In the genomic region with DNA sequence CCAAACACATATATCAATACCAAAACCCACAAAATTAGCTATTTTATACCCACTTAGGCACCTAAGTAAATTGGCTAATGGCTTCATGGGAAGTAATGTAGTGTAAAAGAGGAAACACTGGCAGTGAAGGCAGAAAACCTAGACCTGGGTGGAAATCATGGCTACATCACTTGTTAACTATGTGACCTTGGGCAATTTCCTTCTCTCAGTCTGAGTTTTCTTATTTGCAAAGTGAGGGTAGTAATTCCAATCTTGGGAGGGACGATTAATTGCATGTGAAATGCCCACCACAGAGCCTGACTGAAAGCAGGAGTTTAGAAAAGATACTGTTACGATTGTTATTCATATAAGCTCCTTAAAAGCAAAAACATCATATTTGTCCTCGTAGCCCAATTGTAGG, we compare ENCODE assay signal across 15 cellular contexts. TPM values are rescaled to one million over a fixed set of nuclear protein-coding genes. Genes with fewer than 3 reads are reported as not detected.
DNase-seq lines count a peak whose midpoint lies in the region; ATAC-seq, FAIRE-seq and TF ChIP-seq lines count a peak whose summit lies in the region.
"Had no signal": no experiment of that assay in that cellular context is flagged by ENCODE, and none has a peak within 500 bp of the region (broad histone marks: within the 10 kb centered on the region; RNA-seq: fewer than 3 reads in every experiment).

No MANE protein-coding gene starts in this region.

- peak overlapping the region; percentile 63; the same call in 1 of the 2 replicates for H3K4me2 ChIP-seq in GM12878 (ENCODE audit: control insufficient read depth, insufficient read depth)

- no peak for TF ChIP-seq POLR2A in GM12878 (IDR thresholded peaks at IDR 0.05; ENCODE audit: low read depth, low read length)

- ATAC-seq in GM12878 (peak; percentile 20; the same call in 1 of the 3 replicates), memory B cell (ENCODE audit: low read depth) (no peak), HG03159 (IDR thresholded peaks at IDR 0.05; ENCODE audit: unreplicated experiment) (no peak)
- ATAC-seq: left cardiac atrium had no signal

- RAD21 ChIA-PET in GM12878 (lab: Charles Lee; ENCODE audit: unreplicated experiment) = no interaction called here

- CTCF ChIA-PET in GM12878 (lab: Yijun Ruan, JAX) = interaction anchor here (0.8 to 1.4 kb wide), 5 partner anchors 11 to 161 kb away, joined by 3 to 4 read pairs (median 3); a partner anchor contains a TSS

- 0% methylated on average over 3 of the region's 3 CpGs for WGBS in GM12878 (ENCODE audit: insufficient coverage, insufficient replicate concordance, low lambda C conversion rate, missing lambda C conversion rate)
- WGBS in small intestine, 3 donors = 58 to 71% (median 66%) methylated on average over 3 of the region's 3 CpGs

- H3K27ac Mint-ChIP-seq in memory B cell = peak overlapping the region; percentile 75

- H3K36me3 ChIP-seq in GM12878 (ENCODE audit: control insufficient read depth in 2 of 2, insufficient read depth in 2 of 2, low read length in 1 of 2) (no peaks in the 10 kb centered on the region), tibial artery (no peaks in the 10 kb centered on the region), small intestine (ENCODE audit: control insufficient read depth in 2 of 2, insufficient read depth in 2 of 2, low read length in 2 of 2) (no peaks in the 10 kb centered on the region)
- H3K36me3 ChIP-seq: upper lobe of left lung had no signal

- H3K4me1 ChIP-seq in GM12878 (ENCODE audit: control insufficient read depth, insufficient read depth, low read length) = peaks cover 13% of the 10 kb centered on the region; the same call in 1 of the 2 replicates
- H3K4me1 ChIP-seq in tibial artery = peaks cover 0 to 30% (median 15%) of the 10 kb centered on the region in 4 donors
- no peaks in the 10 kb centered on the region for H3K4me1 ChIP-seq in small intestine (ENCODE audit: control insufficient read depth in 2 of 2, insufficient read depth in 1 of 2, low read depth in 1 of 2, low read length in 1 of 2)

- peaks cover 27% of the 10 kb centered on the region for H3K4me1 Mint-ChIP-seq in memory B cell

- H3K4me3 Mint-ChIP-seq in memory B cell = no peak overlapping the region
- H3K4me3 Mint-ChIP-seq: activated CD4-positive, alpha-beta T cell treated with anti-CD3 and anti-CD28 coated beads for 36 hours; activated naive CD8-positive, alpha-beta T cell treated with anti-CD3 and anti-CD28 coated beads, Interleukin-2, amount 10 ng/mL, durations not matched to agents 7 days and 5 days had no signal

- no peaks in the 10 kb centered on the region for H3K27me3 Mint-ChIP-seq in memory B cell
- H3K27me3 Mint-ChIP-seq: activated CD4-positive, alpha-beta T cell treated with anti-CD3 and anti-CD28 coated beads for 36 hours; activated naive CD8-positive, alpha-beta T cell treated with anti-CD3 and anti-CD28 coated beads, Interleukin-2, amount 10 ng/mL, durations not matched to agents 7 days and 5 days had no signal

- H3K9me3 Mint-ChIP-seq in memory B cell = no peaks in the 10 kb centered on the region

- FAIRE-seq in GM12878 (lab: Jason Lieb, UNC) (no peak), small intestine (lab: Jason Lieb, UNC) (no peak)
- FAIRE-seq: endometrium had no signal

- DNase-seq in AML-193 (lab: John Stamatoyannopoulos, UW) (peak; percentile 60 to 75), KBM-7 (peak; percentile 60), GM12878 (ENCODE audit: low read depth, low spot score) (no peak), memory B cell (ENCODE audit: low spot score in 2 of 2) (no peak), tibial artery (no peak), mucosa of gallbladder (ENCODE audit: low spot score) (no peak), small intestine (no peak)
- DNase-seq: activated CD4-positive, alpha-beta T cell treated with anti-CD3 and anti-CD28 coated beads for 36 hours; activated naive CD8-positive, alpha-beta T cell treated with anti-CD3 and anti-CD28 coated beads, Interleukin-2, amount 10 ng/mL, durations not matched to agents 7 days and 5 days; left cardiac atrium; NCI-H345; SHP77; upper lobe of left lung had no signal

- SMC1A ChIA-PET in GM12878 (lab: Charles Lee; ENCODE audit: uncharacterized antibody, unreplicated experiment) = interaction anchor here (0.7 to 1.4 kb wide), 3 partner anchors 11 to 53 kb away, joined by 3 to 4 read pairs (median 3); no protein-coding TSS in a partner anchor

- no peak for TF ChIP-seq CTCF in GM12878 (IDR thresholded peaks at IDR 0.05 in 2 of 3, conservative IDR thresholded peaks at IDR 0.05 in 1 of 3; ENCODE audit: control insufficient read depth in 2 of 3, extremely low read depth in 1 of 3, insufficient read depth in 1 of 3, low read depth in 3 of 3, low read length in 3 of 3)
- TF ChIP-seq CTCF in tibial artery (IDR thresholded peaks at IDR 0.05) = no peak

- H3K4me3 ChIP-seq in GM12878 (peak overlapping the region; percentile 3; the same call in 1 of the 2 replicates), tibial artery (no peak overlapping the region), small intestine (ENCODE audit: low read depth in 1 of 2, low read length in 2 of 2) (no peak overlapping the region)
- H3K4me3 ChIP-seq: upper lobe of left lung had no signal

- H4K20me1 ChIP-seq in GM12878 (ENCODE audit: control insufficient read depth, insufficient read depth) = no peaks in the 10 kb centered on the region; the same call in 1 of the 2 replicates

- TF ChIP-seq EP300 in GM12878 (IDR thresholded peaks at IDR 0.05; ENCODE audit: borderline replicate concordance in 1 of 2, control insufficient read depth in 1 of 2, low read depth in 2 of 2, low read length in 2 of 2) = no peak

- H3K9ac ChIP-seq in GM12878 (ENCODE audit: control insufficient read depth, insufficient read depth, low read length) = no peak overlapping the region

- H3K9me3 ChIP-seq in GM12878 (replicated peaks; ENCODE audit: control insufficient read depth, insufficient read depth, low read length) (no peaks in the 10 kb centered on the region), tibial artery (no peaks in the 10 kb centered on the region), small intestine (ENCODE audit: control insufficient read depth, low read depth) (no peaks in the 10 kb centered on the region)
- H3K9me3 ChIP-seq: upper lobe of left lung had no signal

- POLR2A ChIA-PET in GM12878 (lab: Charles Lee) = no interaction called here

- H3K79me2 ChIP-seq in GM12878 (ENCODE audit: control insufficient read depth, insufficient read depth, low read length) = peaks cover 60% of the 10 kb centered on the region

- H3K36me3 Mint-ChIP-seq in memory B cell = peaks cover 7% of the 10 kb centered on the region

- no TSS peak for BruUV-seq in GM12878 (replicated peaks; lab: Mats Ljungman, UMichigan)

- no peak overlapping the region for H2AFZ ChIP-seq in GM12878 (ENCODE audit: control insufficient read depth, low read depth, low read length)

- no peak for TF ChIP-seq RAD21 in GM12878 (IDR thresholded peaks at IDR 0.05; ENCODE audit: insufficient read depth, low read depth, low read length)

- intact Hi-C loops in GM12878 (cut with micrococcal nuclease; ENCODE audit: unreplicated experiment) (no loop called here), tibial artery (cut with DNase I; ENCODE audit: low total_unique reads) (loop anchor here (5.0 kb wide), 1 partner anchor 116 kb away; no protein-coding TSS in a partner anchor)

- no peak overlapping the region for H3K27ac ChIP-seq in GM12878 (ENCODE audit: control insufficient read depth, insufficient read depth)
- H3K27ac ChIP-seq in tibial artery = no peak overlapping the region
- no peak overlapping the region for H3K27ac ChIP-seq in small intestine (ENCODE audit: low read depth in 1 of 2, low read length in 1 of 2)
- H3K27ac ChIP-seq: upper lobe of left lung had no signal

- in situ Hi-C loops in KBM-7 (cut with MboI; ENCODE audit: low pct_unique_long_range_greater_than_20kb, low sequenced_read_pairs) (no loop called here), GM12878 (cut with MboI) (no loop called here)

- H3K27me3 ChIP-seq in GM12878 (replicated peaks in 1 of 2; ENCODE audit: control insufficient read depth in 2 of 2, insufficient read depth in 2 of 2, low read length in 1 of 2) = no peaks in the 10 kb centered on the region
- H3K27me3 ChIP-seq in tibial artery = no peaks in the 10 kb centered on the region
- no peaks in the 10 kb centered on the region for H3K27me3 ChIP-seq in small intestine (ENCODE audit: control insufficient read depth in 2 of 2, insufficient read depth in 2 of 2, low read length in 2 of 2)
- H3K27me3 ChIP-seq: upper lobe of left lung had no signal

RNA-seq across cellular contexts. Expression of a gene that starts 6.1 kb away (rescaled TPM):
- 15.1 and 16.9 TPM in 2 replicates for total RNA-seq in GM12878 (2013; cell fraction: nucleolus; rRNA removed)
- 18.2 and 19.5 TPM in 2 replicates for total RNA-seq in GM12878 (2014; rRNA removed)
- total RNA-seq in GM12878 (2014; rRNA removed; fragmentation: Illumina TruSeq; extraction: Trizol) = 17.3 and 17.9 TPM in 2 replicates
- total RNA-seq in GM12878 (2021) = 25.2 and 29.1 TPM in 2 replicates
- 9.3 TPM for polyA plus RNA-seq in GM12878 (2011; ENCODE audit: low read depth)
- 21.9 and 25.7 TPM in 2 replicates for polyA plus RNA-seq in GM12878 (2011; rRNA removed)
- polyA plus RNA-seq in GM12878 (2011; cell fraction: cytosol; rRNA removed) = 24.2 and 28.7 TPM in 2 replicates
- 12.0 and 13.2 TPM in 2 replicates for polyA plus RNA-seq in GM12878 (2011; cell fraction: nucleus; rRNA removed)
- polyA plus RNA-seq in GM12878 (2012) = 12.9 and 13.2 TPM in 2 replicates
- polyA plus RNA-seq in GM12878 (2014; fragmentation: Illumina TruSeq; extraction: Trizol) = 25.5 and 30.2 TPM in 2 replicates
- 1 to 10 TPM; 7.8 to 8.9 TPM for polyA plus RNA-seq in GM12878 (2014; fragmentation: Nextera tagmentation; extraction: Ambion mirVana)
- polyA plus RNA-seq in GM12878 (2014; rRNA removed) = 19.4 and 24.3 TPM in 2 replicates
- 10 to 100 TPM; 11.7 to 18.7 TPM for polyA plus RNA-seq in GM12878 (2016; fragmentation: Nextera tagmentation; extraction: Ambion mirVana)
- polyA minus RNA-seq in GM12878 (2011; rRNA and poly(A)+ RNA removed) = 27.9 and 33.5 TPM in 2 replicates
- 8.9 and 10.0 TPM in 2 replicates for polyA minus RNA-seq in GM12878 (2011; cell fraction: cytosol; rRNA and poly(A)+ RNA removed)
- polyA minus RNA-seq in GM12878 (2011; cell fraction: nucleus; rRNA and poly(A)+ RNA removed) = 7.4 and 7.7 TPM in 2 replicates
- total RNA-seq in mucosa of gallbladder = 35.4 TPM
- 10 to 100 TPM; 19.7 to 21.0 (median 20.3) TPM for polyA plus RNA-seq in small intestine

RNA-seq across cellular contexts. Expression of a gene that starts 52.5 kb away (rescaled TPM):
- 21.9 and 23.6 TPM in 2 replicates for total RNA-seq in GM12878 (2013; cell fraction: nucleolus; rRNA removed)
- total RNA-seq in GM12878 (2014; rRNA removed) (19.0 and 25.4 TPM in 2 replicates), GM12878 (2014; rRNA removed; fragmentation: Illumina TruSeq; extraction: Trizol) (24.6 and 25.0 TPM in 2 replicates), GM12878 (2021) (22.9 and 24.6 TPM in 2 replicates), mucosa of gallbladder (23.3 TPM)
- polyA plus RNA-seq in GM12878 (2011; ENCODE audit: low read depth) = 17.4 TPM
- polyA plus RNA-seq in GM12878 (2011; rRNA removed) (34.1 and 38.0 TPM in 2 replicates), GM12878 (2014; fragmentation: Illumina TruSeq; extraction: Trizol) (30.2 and 30.9 TPM in 2 replicates), GM12878 (2014; fragmentation: Nextera tagmentation; extraction: Ambion mirVana) (10 to 100 TPM; 47.3 to 50.3 TPM), GM12878 (2014; rRNA removed) (21.8 and 22.6 TPM in 2 replicates), GM12878 (2016; fragmentation: Nextera tagmentation; extraction: Ambion mirVana) (10 to 100 TPM; 41.9 to 48.9 TPM), small intestine (10 to 100 TPM; 19.5 to 24.6 (median 22.1) TPM)
- 25.6 and 26.9 TPM in 2 replicates for polyA plus RNA-seq in GM12878 (2011; cell fraction: cytosol; rRNA removed)
- polyA plus RNA-seq in GM12878 (2011; cell fraction: nucleus; rRNA removed) = 21.2 and 24.6 TPM in 2 replicates
- polyA plus RNA-seq in GM12878 (2012) = 19.9 and 24.3 TPM in 2 replicates
- polyA minus RNA-seq in GM12878 (2011; rRNA and poly(A)+ RNA removed) = 21.1 and 25.5 TPM in 2 replicates
- polyA minus RNA-seq in GM12878 (2011; cell fraction: cytosol; rRNA and poly(A)+ RNA removed) = 6.5 and 9.5 TPM in 2 replicates
- 8.0 and 11.0 TPM in 2 replicates for polyA minus RNA-seq in GM12878 (2011; cell fraction: nucleus; rRNA and poly(A)+ RNA removed)

Comparison
In these comparisons a context has a peak if more than half of its experiments do, and no peak if none do; other contexts are left out.
1. DNase-seq: peak in AML-193 (2 of 2) and KBM-7 (single experiment); none in GM12878 (single experiment), memory B cell (0 of 2), tibial artery (0 of 2), mucosa of gallbladder (single experiment) and small intestine (single experiment).